In the genomic region with DNA sequence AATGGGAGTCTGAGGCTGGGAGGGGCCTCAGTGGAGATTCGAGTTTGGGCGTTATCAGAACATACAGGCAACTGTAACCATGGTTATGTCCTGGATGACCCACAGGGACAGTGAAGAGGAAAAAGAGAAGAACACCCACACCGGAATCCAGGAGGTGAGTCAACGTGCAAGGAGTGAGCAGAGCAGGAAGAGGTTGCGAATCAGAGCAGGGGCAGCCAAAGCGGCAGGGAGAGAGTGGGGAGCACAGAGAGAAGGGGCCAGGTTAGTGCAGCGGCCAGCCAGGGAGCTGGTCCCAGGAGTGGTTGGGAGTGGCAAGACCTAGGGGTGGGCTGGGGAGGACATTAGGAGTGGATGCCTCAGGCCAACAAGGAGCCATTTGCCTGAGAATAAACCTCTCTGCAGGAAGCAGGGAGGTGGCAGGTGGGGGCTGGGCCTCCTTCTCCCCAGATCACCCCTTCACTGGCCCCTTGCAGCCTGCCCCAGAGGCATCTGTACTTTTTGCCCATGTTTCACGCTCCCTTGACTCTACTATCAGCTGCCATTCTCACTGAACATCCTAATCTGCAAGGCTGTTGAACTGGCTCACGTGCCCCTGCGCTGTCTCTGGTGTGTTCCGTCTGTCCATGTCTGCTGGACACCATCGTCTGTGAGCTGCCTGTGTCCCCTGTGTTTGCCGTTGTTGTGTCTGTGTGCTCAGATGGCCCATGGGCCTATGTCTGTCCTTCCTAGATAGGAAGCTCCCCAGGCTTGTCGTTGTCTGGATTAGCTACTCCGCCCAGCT, we compare ENCODE assay signal across 12 cellular contexts. TPM values are rescaled to one million over a fixed set of nuclear protein-coding genes. Genes with fewer than 3 reads are reported as not detected.
DNase-seq lines count a peak whose midpoint lies in the region; ATAC-seq and TF ChIP-seq lines count a peak whose summit lies in the region.
"Had no signal": no experiment of that assay in that cellular context is flagged by ENCODE, and none has a peak within 500 bp of the region (broad histone marks: within the 10 kb centered on the region; RNA-seq: fewer than 3 reads in every experiment).

No MANE protein-coding gene starts in this region.

- POLR2A ChIA-PET in CD8-positive, alpha-beta T cell (lab: Charles Lee), result no interaction called here

- CTCF ChIA-PET in CD8-positive, alpha-beta T cell (lab: Charles Lee), result interaction anchor here (1.0 kb wide), 1 partner anchor 178 kb away, joined by 4 read pairs; no protein-coding TSS in a partner anchor

- intact Hi-C loops in CD8-positive, alpha-beta T cell (cut with DNase I, micrococcal nuclease), result no loop called here
- intact Hi-C loops in Right ventricle myocardium superior (cut with DNase I), result no loop called here

- no peaks in the 10 kb centered on the region for H3K36me3 ChIP-seq in CD8-positive, alpha-beta T cell (ENCODE audit: insufficient read depth, low read length)
- no peaks in the 10 kb centered on the region for H3K36me3 ChIP-seq in HUES6 (ENCODE audit: control insufficient read depth, insufficient read depth, low read length)

- no peak overlapping the region for H3K4me3 Mint-ChIP-seq in CD8-positive, alpha-beta T cell
- no peak overlapping the region for H3K4me3 Mint-ChIP-seq in endothelial cell (ENCODE audit: unreplicated experiment)

- DNase-seq in CD8-positive, alpha-beta T cell, result no peak
- DNase-seq in astrocyte of the hippocampus (ENCODE audit: low read depth, low spot score), result peak; percentile 18
- peak; percentile 95 for DNase-seq in kidney tubule cell (ENCODE audit: low spot score)
- DNase-seq in Right ventricle myocardium superior, result no peak
- DNase-seq in endothelial cell (ENCODE audit: low spot score), result no peak
- DNase-seq: activated CD8-positive, alpha-beta memory T cell treated with anti-CD3 and anti-CD28 coated beads, Interleukin-2, amount 50 U/mL, for 4 hours; effector CD4-positive, alpha-beta T cell; left ventricle myocardium superior had no signal

- no peaks in the 10 kb centered on the region for H3K9me3 ChIP-seq in CD8-positive, alpha-beta T cell (ENCODE audit: low read length)
- H3K9me3 ChIP-seq in HUES6 (ENCODE audit: control insufficient read depth, insufficient read depth, low read depth, low read length), result no peaks in the 10 kb centered on the region

- no peak overlapping the region for H3K27ac ChIP-seq in CD8-positive, alpha-beta T cell (ENCODE audit: low read depth, low read length)
- H3K27ac ChIP-seq in HUES6 (ENCODE audit: low read depth, low read length), result no peak overlapping the region

- TF ChIP-seq CTCF in CD8-positive, alpha-beta T cell (IDR thresholded peaks at IDR 0.05), result no peak
- TF ChIP-seq CTCF in endothelial cell (IDR thresholded peaks at IDR 0.05; ENCODE audit: unreplicated experiment), result no peak

- H3K9ac ChIP-seq in HUES6 (ENCODE audit: low read length), result no peak overlapping the region

- no peaks in the 10 kb centered on the region for H3K27me3 ChIP-seq in CD8-positive, alpha-beta T cell (ENCODE audit: insufficient read depth, low read length)
- H3K27me3 ChIP-seq in HUES6 (ENCODE audit: control insufficient read depth, insufficient read depth, low read length), result no peaks in the 10 kb centered on the region

- H3K27ac Mint-ChIP-seq in CD8-positive, alpha-beta T cell, result peak overlapping the region; percentile 21
- H3K27ac Mint-ChIP-seq in endothelial cell (ENCODE audit: unreplicated experiment), result no peak overlapping the region

- no peaks in the 10 kb centered on the region for H3K36me3 Mint-ChIP-seq in CD8-positive, alpha-beta T cell
- peaks cover 5% of the 10 kb centered on the region for H3K36me3 Mint-ChIP-seq in endothelial cell (ENCODE audit: low read depth, unreplicated experiment)

- H3K9me3 Mint-ChIP-seq in CD8-positive, alpha-beta T cell, result no peaks in the 10 kb centered on the region
- no peaks in the 10 kb centered on the region for H3K9me3 Mint-ChIP-seq in endothelial cell (ENCODE audit: unreplicated experiment)

- peaks cover 6% of the 10 kb centered on the region for H3K27me3 Mint-ChIP-seq in CD8-positive, alpha-beta T cell (ENCODE audit: low read depth)
- H3K27me3 Mint-ChIP-seq in endothelial cell (ENCODE audit: unreplicated experiment), result peaks cover 15% of the 10 kb centered on the region

- no peak for ATAC-seq in CD8-positive, alpha-beta T cell
- no peak for ATAC-seq in HG02571 (IDR thresholded peaks at IDR 0.05; ENCODE audit: unreplicated experiment)
- ATAC-seq in HG03025 (IDR thresholded peaks at IDR 0.05; ENCODE audit: low FRiP score, unreplicated experiment), result no peak
- no peak for ATAC-seq in Right ventricle myocardium superior (ENCODE audit: poor library complexity)
- ATAC-seq: left ventricle myocardium superior, sciatic nerve had no signal

- H3K4me1 Mint-ChIP-seq in CD8-positive, alpha-beta T cell (ENCODE audit: low read depth), result peaks cover 6% of the 10 kb centered on the region
- H3K4me1 Mint-ChIP-seq in endothelial cell (ENCODE audit: unreplicated experiment), result peaks cover 3% of the 10 kb centered on the region

- H3K4me1 ChIP-seq in CD8-positive, alpha-beta T cell (ENCODE audit: insufficient read depth, low read length), result peaks cover 8% of the 10 kb centered on the region
- peaks cover 35% of the 10 kb centered on the region for H3K4me1 ChIP-seq in HUES6 (ENCODE audit: control insufficient read depth, insufficient read depth, low read length)

- H3K4me3 ChIP-seq in CD8-positive, alpha-beta T cell (ENCODE audit: low read depth, low read length), result no peak overlapping the region
- H3K4me3 ChIP-seq in HUES6 (ENCODE audit: low read depth, low read length), result peak overlapping the region; percentile 1; the same call in 1 of the 2 replicates

RNA-seq across cellular contexts. Expression of gene KRT13, which starts 5.1 kb away (rescaled TPM):
- not detected for total RNA-seq in CD8-positive, alpha-beta T cell
- total RNA-seq in Right ventricle myocardium superior, result not detected
- not detected for total RNA-seq in endothelial cell (ENCODE audit: unreplicated experiment)
- total RNA-seq: left ventricle myocardium superior had no signal

RNA-seq across cellular contexts. Expression of gene KRT36, which starts 10.6 kb away (rescaled TPM):
- total RNA-seq in CD8-positive, alpha-beta T cell, result not detected
- total RNA-seq in Right ventricle myocardium superior, result not detected
- total RNA-seq in endothelial cell (ENCODE audit: unreplicated experiment), result not detected
- total RNA-seq: left ventricle myocardium superior, sciatic nerve had no signal

RNA-seq across cellular contexts. Expression of gene KRT15, which starts 18.4 kb away (rescaled TPM):
- total RNA-seq in CD8-positive, alpha-beta T cell, result not detected
- total RNA-seq in Right ventricle myocardium superior, result not detected
- not detected for total RNA-seq in endothelial cell (ENCODE audit: unreplicated experiment)

RNA-seq across cellular contexts. Expression of gene KRT35, which starts 19.4 kb away (rescaled TPM):
- not detected for total RNA-seq in CD8-positive, alpha-beta T cell
- total RNA-seq in Right ventricle myocardium superior (not detected), endothelial cell (ENCODE audit: unreplicated experiment) (not detected)
- total RNA-seq: left ventricle myocardium superior had no signal

RNA-seq across cellular contexts. Expression of gene KRT19, which starts 27.8 kb away (rescaled TPM):
- not detected for total RNA-seq in CD8-positive, alpha-beta T cell
- total RNA-seq in Right ventricle myocardium superior (0.46 TPM), endothelial cell (ENCODE audit: unreplicated experiment) (4.5 TPM)

Comparison
In these comparisons a context has a peak if more than half of its experiments do, and no peak if none do; other contexts are left out.
1. DNase-seq: peak in astrocyte of the hippocampus (single experiment) and kidney tubule cell (single experiment); none in CD8-positive, alpha-beta T cell (0 of 7), Right ventricle myocardium superior (single experiment) and endothelial cell (single experiment).